8 cellular contexts compared by ENCODE assay signal in genomic region chr17:42322382-42323267, GRCh38. TPM values are rescaled to one million over a fixed set of nuclear protein-coding genes. Genes with fewer than 3 reads are reported as not detected.
DNase-seq lines count a peak whose midpoint lies in the region; TF ChIP-seq lines count a peak whose summit lies in the region.

No MANE protein-coding gene starts in this region.

- H3K9ac ChIP-seq in KMS-11 (no peak overlapping the region), OCI-LY3 (ENCODE audit: low read length) (peak overlapping the region; percentile 10; the same call in 1 of the 2 replicates)

- H3K4me1 ChIP-seq in KMS-11 (ENCODE audit: low read depth, poor library complexity, severe bottlenecking) (peaks cover 9% of the 10 kb centered on the region), OCI-LY3 (ENCODE audit: low read length) (peaks cover 48% of the 10 kb centered on the region)

- no peaks in the 10 kb centered on the region for H3K36me3 ChIP-seq in KMS-11 (ENCODE audit: insufficient read depth)
- peaks cover 67% of the 10 kb centered on the region for H3K36me3 ChIP-seq in OCI-LY3 (replicated peaks; ENCODE audit: low read depth, low read length)

- no peak overlapping the region for H3K27ac ChIP-seq in KMS-11
- peak overlapping the region; percentile 48 for H3K27ac ChIP-seq in OCI-LY3 (ENCODE audit: low read length)

- H2AFZ ChIP-seq in KMS-11 (ENCODE audit: low read depth) = no peak overlapping the region
- no peak overlapping the region for H2AFZ ChIP-seq in OCI-LY3 (ENCODE audit: low read depth, low read length)

- TF ChIP-seq CTCF in KMS-11 (conservative IDR thresholded peaks at IDR 0.05; ENCODE audit: low read depth, low read length) (peak; percentile 99), OCI-LY3 (IDR thresholded peaks at IDR 0.05; ENCODE audit: low read depth, low read length) (peak; percentile 99), epithelial cell of esophagus (IDR thresholded peaks at IDR 0.05; ENCODE audit: insufficient read depth, low read depth, low read length, missing control alignments) (peak; percentile 100)

- DNase-seq in ACHN = peak; percentile 94
- DNase-seq in GM19238 (ENCODE audit: insufficient read length, low spot score) = peak; percentile 87
- peak; percentile 96 for DNase-seq in activated CD8-positive, alpha-beta memory T cell treated with anti-CD3 and anti-CD28 coated beads, Interleukin-2, amount 50 U/mL, for 48 hours
- DNase-seq in epithelial cell of esophagus (ENCODE audit: low read depth) = peak; percentile 93
- peak; percentile 92 for DNase-seq in myocyte (ENCODE audit: low read depth)
- peak; percentile 98 for DNase-seq in stimulated activated CD8-positive, alpha-beta memory T cell treated with anti-CD3 and anti-CD28 coated beads, Interleukin-4, amount 100 ng/mL, for 48 hours

- H3K4me2 ChIP-seq in KMS-11 (peak overlapping the region; percentile 33; the same call in 1 of the 2 replicates), OCI-LY3 (ENCODE audit: low read length) (peak overlapping the region; percentile 31)

- H3K79me2 ChIP-seq in KMS-11 (ENCODE audit: insufficient read depth, low read depth) (no peaks in the 10 kb centered on the region), OCI-LY3 (ENCODE audit: low read length) (peaks cover 34% of the 10 kb centered on the region)

- in situ Hi-C loops in ACHN (cut with HindIII; ENCODE audit: low pct_ligation_motif_present, low pct_unique_long_range_greater_than_20kb, low sequenced_read_pairs) = no loop called here

- no peaks in the 10 kb centered on the region for H4K20me1 ChIP-seq in KMS-11 (ENCODE audit: insufficient read depth)
- H4K20me1 ChIP-seq in OCI-LY3 (ENCODE audit: insufficient read depth, low read length) = peaks cover 37% of the 10 kb centered on the region; the same call in 1 of the 2 replicates

- no peaks in the 10 kb centered on the region for H3K27me3 ChIP-seq in KMS-11 (ENCODE audit: insufficient read depth, low read depth)
- H3K27me3 ChIP-seq in OCI-LY3 (ENCODE audit: low read depth, low read length) = no peaks in the 10 kb centered on the region

- no peak overlapping the region for H3K4me3 ChIP-seq in KMS-11 (IDR thresholded peaks at IDR 0.05; ENCODE audit: insufficient read depth, low read depth, low read length)
- H3K4me3 ChIP-seq in OCI-LY3 (ENCODE audit: low read length) = no peak overlapping the region
- no peak overlapping the region for H3K4me3 ChIP-seq in epithelial cell of esophagus (ENCODE audit: low read length)

- H3K9me3 ChIP-seq in OCI-LY3 (ENCODE audit: insufficient read depth, low read length) = no peaks in the 10 kb centered on the region

RNA-seq across cellular contexts. Expression of gene STAT5A, which starts 34.3 kb away (rescaled TPM):
- 7.3 and 13.5 TPM in 2 replicates for total RNA-seq in myocyte
- polyA plus RNA-seq in myocyte (2012) = 4.4 TPM

RNA-seq across cellular contexts. Expression of gene STAT5B, which starts 46.4 kb away (rescaled TPM):
- total RNA-seq in myocyte = 26.4 and 27.2 TPM in 2 replicates
- 12.6 TPM for polyA plus RNA-seq in myocyte (2012)
